Comparison of ENCODE assay signal across 8 cellular contexts in genomic region chrX:71367396-71367795, GRCh38. TPM values are rescaled to one million over a fixed set of nuclear protein-coding genes. Genes with fewer than 3 reads are reported as not detected.
DNase-seq lines count a peak whose midpoint lies in the region; ATAC-seq, FAIRE-seq and TF ChIP-seq lines count a peak whose summit lies in the region.

No MANE protein-coding gene starts in this region.

- ATAC-seq in Right ventricle myocardium inferior (no peak), GM12878 (no peak), HG02970 (IDR thresholded peaks at IDR 0.05; ENCODE audit: low FRiP score, unreplicated experiment) (no peak)

- no peaks in the 10 kb centered on the region for H3K27me3 Mint-ChIP-seq in mesothelial cell of epicardium (ENCODE audit: low read depth)

- peaks cover 25% of the 10 kb centered on the region for H3K79me2 ChIP-seq in GM12878 (ENCODE audit: control insufficient read depth, insufficient read depth, low read length)

- DNase-seq in left ventricle myocardium inferior: no peak
- DNase-seq in Right ventricle myocardium inferior (ENCODE audit: missing footprints): no peak
- DNase-seq in GM12878 (ENCODE audit: low read depth, low spot score): no peak
- DNase-seq in mesothelial cell of epicardium (ENCODE audit: low spot score in 2 of 2, unreplicated experiment in 2 of 2): no peak
- no peak for DNase-seq in vagina (ENCODE audit: extremely low spot score in 2 of 2)
- DNase-seq in activated gamma-delta T cell (lab: John Stamatoyannopoulos, UW): no peak
- no peak for DNase-seq in effector CD4-positive, alpha-beta T cell

- intact Hi-C loops in left ventricle myocardium inferior (cut with micrococcal nuclease): no loop called here
- intact Hi-C loops in Right ventricle myocardium inferior (cut with DNase I): loop anchor here (2.0 to 10.0 kb wide), 3 partner anchors 83 to 185 kb away; partner anchors contain the start of genes NONO and ZMYM3
- intact Hi-C loops in GM12878 (cut with micrococcal nuclease; ENCODE audit: unreplicated experiment): loop anchor here (2.0 to 10.0 kb wide), 4 partner anchors 85 to 253 kb away; partner anchors contain the start of genes IL2RG, MED12, NONO and OGT
- intact Hi-C loops in vagina (cut with DNase I): loop anchor here (2.0 kb wide), 1 partner anchor 115 kb away; no protein-coding TSS in a partner anchor

- TF ChIP-seq POLR2A in GM12878 (IDR thresholded peaks at IDR 0.05; ENCODE audit: low read depth, low read length) (no peak), vagina (IDR thresholded peaks at IDR 0.05) (no peak)

- POLR2A ChIA-PET in GM12878 (lab: Charles Lee): no interaction called here

- BruUV-seq in GM12878 (replicated peaks; lab: Mats Ljungman, UMichigan): no TSS peak

- no peak for TF ChIP-seq EP300 in GM12878 (IDR thresholded peaks at IDR 0.05; ENCODE audit: borderline replicate concordance in 1 of 2, control insufficient read depth in 1 of 2, low read depth in 2 of 2, low read length in 2 of 2)

- peaks cover 10% of the 10 kb centered on the region for H3K9me3 Mint-ChIP-seq in mesothelial cell of epicardium

- peak overlapping the region; percentile 77 for H3K4me3 ChIP-seq in left ventricle myocardium inferior
- peak overlapping the region; percentile 57 for H3K4me3 ChIP-seq in GM12878
- peak overlapping the region; percentile 51 to 63 for H3K4me3 ChIP-seq in vagina

- H3K9me3 ChIP-seq in left ventricle myocardium inferior (replicated peaks) (no peaks in the 10 kb centered on the region), GM12878 (replicated peaks; ENCODE audit: control insufficient read depth, insufficient read depth, low read length) (no peaks in the 10 kb centered on the region), vagina (no peaks in the 10 kb centered on the region)

- CTCF ChIA-PET in GM12878 (lab: Yijun Ruan, JAX): no interaction called here

- no peak for FAIRE-seq in GM12878 (lab: Jason Lieb, UNC)

- H2AFZ ChIP-seq in GM12878 (ENCODE audit: control insufficient read depth, low read depth, low read length): no peak overlapping the region

- in situ Hi-C loops in GM12878 (cut with MboI): no loop called here

- H3K27ac ChIP-seq in left ventricle myocardium inferior (replicated peaks) (peak overlapping the region; percentile 92), GM12878 (ENCODE audit: control insufficient read depth, insufficient read depth) (peak overlapping the region; percentile 85), vagina (peak overlapping the region; percentile 27)

- TF ChIP-seq RAD21 in GM12878 (IDR thresholded peaks at IDR 0.05; ENCODE audit: insufficient read depth, low read depth, low read length): no peak

- H3K9ac ChIP-seq in GM12878 (ENCODE audit: control insufficient read depth, insufficient read depth, low read length): peak overlapping the region; percentile 91

- peak overlapping the region; percentile 61; the same call in 1 of the 2 replicates for H3K4me2 ChIP-seq in GM12878 (ENCODE audit: control insufficient read depth, insufficient read depth)

- H3K36me3 Mint-ChIP-seq in mesothelial cell of epicardium: peaks cover 10% of the 10 kb centered on the region

- peaks cover 7% of the 10 kb centered on the region for H3K4me1 Mint-ChIP-seq in mesothelial cell of epicardium

- no peaks in the 10 kb centered on the region for H4K20me1 ChIP-seq in GM12878 (ENCODE audit: control insufficient read depth, insufficient read depth)

- SMC1A ChIA-PET in GM12878 (lab: Charles Lee; ENCODE audit: uncharacterized antibody, unreplicated experiment): no interaction called here

- RAD21 ChIA-PET in GM12878 (lab: Charles Lee; ENCODE audit: unreplicated experiment): no interaction called here

- peak overlapping the region; percentile 97 for H3K4me3 Mint-ChIP-seq in mesothelial cell of epicardium

- H3K27ac Mint-ChIP-seq in mesothelial cell of epicardium: peak overlapping the region; percentile 99

- H3K4me1 ChIP-seq in left ventricle myocardium inferior (peaks cover 36% of the 10 kb centered on the region), GM12878 (ENCODE audit: control insufficient read depth, insufficient read depth, low read length) (no peaks in the 10 kb centered on the region), vagina (peaks cover 21% of the 10 kb centered on the region)

- TF ChIP-seq CTCF in left ventricle myocardium inferior (IDR thresholded peaks at IDR 0.05; ENCODE audit: borderline replicate concordance) (no peak), GM12878 (IDR thresholded peaks at IDR 0.05 in 2 of 3, conservative IDR thresholded peaks at IDR 0.05 in 1 of 3; ENCODE audit: control insufficient read depth in 2 of 3, extremely low read depth in 1 of 3, insufficient read depth in 1 of 3, low read depth in 3 of 3, low read length in 3 of 3) (no peak), mesothelial cell of epicardium (IDR thresholded peaks at IDR 0.05; ENCODE audit: unreplicated experiment) (no peak), vagina (IDR thresholded peaks at IDR 0.05) (no peak)

- H3K27me3 ChIP-seq in left ventricle myocardium inferior (ENCODE audit: low read depth): no peaks in the 10 kb centered on the region
- no peaks in the 10 kb centered on the region for H3K27me3 ChIP-seq in GM12878 (replicated peaks in 1 of 2; ENCODE audit: control insufficient read depth in 2 of 2, insufficient read depth in 2 of 2, low read length in 1 of 2)
- H3K27me3 ChIP-seq in vagina: no peaks in the 10 kb centered on the region

- H3K36me3 ChIP-seq in left ventricle myocardium inferior (peaks cover 9% of the 10 kb centered on the region), GM12878 (ENCODE audit: control insufficient read depth in 2 of 2, insufficient read depth in 2 of 2, low read length in 1 of 2) (0 out of 4 replicates have a peak, but pooled peaks cover 0 to 3% of the 10 kb centered on the region in 2 experiments), vagina (no peaks in the 10 kb centered on the region)

- WGBS in GM12878 (ENCODE audit: insufficient coverage, insufficient replicate concordance, low lambda C conversion rate, missing lambda C conversion rate): 21% methylated on average over 10 of the region's 14 CpGs

TF ChIP-seq in GM12878, 131 proteins besides CTCF, POLR2A, EP300 and RAD21:
- TF ChIP-seq EGR1 (IDR thresholded peaks at IDR 0.05; ENCODE audit: borderline replicate concordance in 1 of 2, low read depth in 2 of 2, low read length in 2 of 2): peak in 1 of 2 experiments; percentile 21; a peak in 1 of 3 replicates
- TF ChIP-seq RUNX3 (IDR thresholded peaks at IDR 0.05; ENCODE audit: low read length): 0 out of 2 replicates have a peak, but pooled peaks have one; percentile 6
- no peak for TF ChIP-seq CHD2 (IDR thresholded peaks at IDR 0.05; ENCODE audit: borderline replicate concordance, low read depth, low read length)

RNA-seq across cellular contexts. Expression of gene TAF1, which starts 1.2 kb away (rescaled TPM):
- total RNA-seq in left ventricle myocardium inferior (15.9 TPM), Right ventricle myocardium inferior (14.6 TPM), GM12878 (2014; rRNA removed) (20.9 and 24.3 TPM in 2 replicates), GM12878 (2014; rRNA removed; fragmentation: Illumina TruSeq; extraction: Trizol) (24.2 and 25.2 TPM in 2 replicates), GM12878 (2021) (19.4 and 23.4 TPM in 2 replicates), mesothelial cell of epicardium (46.5 to 48.0 TPM (median 47.9 TPM) in 3 replicates), vagina (49.8 TPM)
- total RNA-seq in GM12878 (2013; cell fraction: nucleolus; rRNA removed): 139 and 148 TPM in 2 replicates
- polyA plus RNA-seq in GM12878 (2011; ENCODE audit: low read depth): 14.8 TPM
- polyA plus RNA-seq in GM12878 (2011; rRNA removed) (17.1 and 21.5 TPM in 2 replicates), GM12878 (2014; fragmentation: Illumina TruSeq; extraction: Trizol) (23.3 and 31.4 TPM in 2 replicates), GM12878 (2014; fragmentation: Nextera tagmentation; extraction: Ambion mirVana) (1 to 10 TPM; 4.1 to 4.8 TPM), GM12878 (2014; rRNA removed) (17.3 and 17.7 TPM in 2 replicates), GM12878 (2016; fragmentation: Nextera tagmentation; extraction: Ambion mirVana) (10 to 100 TPM in 1 of 2 experiments, 1 to 10 TPM in 1; 8.0 to 11.6 TPM)
- polyA plus RNA-seq in GM12878 (2011; cell fraction: cytosol; rRNA removed): 13.6 and 14.4 TPM in 2 replicates
- 16.0 and 28.1 TPM in 2 replicates for polyA plus RNA-seq in GM12878 (2011; cell fraction: nucleus; rRNA removed)
- 20.0 and 20.8 TPM in 2 replicates for polyA plus RNA-seq in GM12878 (2012)
- polyA minus RNA-seq in GM12878 (2011; rRNA and poly(A)+ RNA removed): 34.5 and 54.8 TPM in 2 replicates
- polyA minus RNA-seq in GM12878 (2011; cell fraction: cytosol; rRNA and poly(A)+ RNA removed): 19.4 and 27.8 TPM in 2 replicates
- 27.2 and 43.4 TPM in 2 replicates for polyA minus RNA-seq in GM12878 (2011; cell fraction: nucleus; rRNA and poly(A)+ RNA removed)

Comparison
In these comparisons a context has a peak if more than half of its experiments do, and no peak if none do; other contexts are left out.
1. H3K27ac ChIP-seq: peak in every context shown above with its lines; median percentile 92 in left ventricle myocardium inferior; 85 in GM12878; 27 in vagina.